In genomic region chr4:142318280-142318679, GRCh38 we compare ENCODE assay signal across 18 cellular contexts.
"Had no signal": no experiment of that assay in that cellular context is flagged by ENCODE, and none has a peak within 500 bp of the region (broad histone marks: within the 10 kb centered on the region; RNA-seq: fewer than 3 reads in every experiment).

No MANE protein-coding gene starts in this region.

- H3K4me1 ChIP-seq: SJSA1 had no signal

- H3K9me3 ChIP-seq: gastrocnemius medialis, SJSA1, thoracic aorta, upper lobe of right lung had no signal

- H3K27ac ChIP-seq: SJSA1, stomach, thoracic aorta, upper lobe of right lung had no signal

- DNase-seq: activated CD4-positive, alpha-beta T cell treated with anti-CD3 and anti-CD28 coated beads, Interleukin-2, amount 50 U/mL, for 48 hours; activated CD4-positive, CD25-positive, alpha-beta regulatory T cell treated with anti-CD3 and anti-CD28 coated beads, Interleukin-2, amount 50 U/mL, for 72 hours; activated effector memory CD4-positive, alpha-beta T cell treated with Interleukin-2 at 50 U/mL for 16 hours; central memory CD4-positive, alpha-beta T cell; cortex of kidney; effector CD8-positive, alpha-beta T cell; gastrocnemius medialis; heart left ventricle; posterior cingulate gyrus; retina; stomach; T-helper 9 cell; upper lobe of right lung had no signal

- H3K27ac Mint-ChIP-seq: brain; natural killer cell treated with Interleukin-12 subunit alpha and Interleukin-12 subunit beta and Interleukin-15 and Interleukin-18, amount 100 ng/mL, for 72 hours had no signal

- H3K27me3 ChIP-seq: gastrocnemius medialis, heart left ventricle, SJSA1, stomach, upper lobe of right lung had no signal

- H3K4me3 ChIP-seq: gastrocnemius medialis, heart left ventricle, SJSA1, stomach, thoracic aorta, upper lobe of right lung had no signal

- H3K4me3 Mint-ChIP-seq: brain; natural killer cell treated with Interleukin-12 subunit alpha and Interleukin-12 subunit beta and Interleukin-15 and Interleukin-18, amount 100 ng/mL, for 72 hours had no signal

- H3K36me3 ChIP-seq: gastrocnemius medialis, SJSA1, stomach, thoracic aorta, upper lobe of right lung had no signal

- H3K27me3 Mint-ChIP-seq: natural killer cell treated with Interleukin-12 subunit alpha and Interleukin-12 subunit beta and Interleukin-15 and Interleukin-18, amount 100 ng/mL, for 72 hours had no signal

- ATAC-seq: activated naive CD4-positive, alpha-beta T cell treated with anti-CD3 and anti-CD28 coated beads, Interleukin-2, amount 50 U/mL, for 72 hours; gastrocnemius medialis; natural killer cell treated with Interleukin-12 subunit alpha and Interleukin-12 subunit beta and Interleukin-15 and Interleukin-18, amount 100 ng/mL, for 72 hours; upper lobe of right lung had no signal
